In genomic region chr3:11717768-11718581, GRCh38 we compare ENCODE assay signal across 7 cellular contexts.
DNase-seq lines count a peak whose midpoint lies in the region; ATAC-seq, FAIRE-seq and TF ChIP-seq lines count a peak whose summit lies in the region.

No MANE protein-coding gene starts in this region.

- TF ChIP-seq CTCF in endothelial cell of umbilical vein (IDR thresholded peaks at IDR 0.05; ENCODE audit: extremely low read depth in 1 of 2, insufficient read depth in 1 of 2, low read depth in 1 of 2, low read length in 2 of 2), result no peak

- POLR2A ChIA-PET in HEK293T (lab: Yijun Ruan, JAX), result interaction anchor here (1.1 kb wide), 1 partner anchor 16 kb away, joined by 3 read pairs; no protein-coding TSS in a partner anchor
- POLR2A ChIA-PET in endothelial cell of umbilical vein (lab: Charles Lee), result no interaction called here

- peaks cover 10% of the 10 kb centered on the region for H3K79me2 ChIP-seq in endothelial cell of umbilical vein (ENCODE audit: control insufficient read depth, insufficient read depth, low read length)

- H3K36me3 ChIP-seq in endothelial cell of umbilical vein (ENCODE audit: control insufficient read depth in 2 of 2, extremely low read depth in 1 of 2, insufficient read depth in 2 of 2, low read length in 2 of 2), result no peaks in the 10 kb centered on the region
- no peaks in the 10 kb centered on the region for H3K36me3 ChIP-seq in neuron (ENCODE audit: insufficient read depth, low read length)

- DNase-seq in GM12892 (ENCODE audit: insufficient read length) (no peak), HEK293T (ENCODE audit: extremely low spot score) (no peak), RCC 7860 (ENCODE audit: low spot score) (peak; percentile 29), endothelial cell of umbilical vein (ENCODE audit: low read depth, low spot score) (peak; percentile 78), NCI-H446 (lab: John Stamatoyannopoulos, UW) (no peak)

- H3K9me3 ChIP-seq in endothelial cell of umbilical vein (replicated peaks; ENCODE audit: control insufficient read depth, insufficient read depth, low read length), result no peaks in the 10 kb centered on the region
- no peaks in the 10 kb centered on the region for H3K9me3 ChIP-seq in neuron (ENCODE audit: low read length)

- H2AFZ ChIP-seq in endothelial cell of umbilical vein (ENCODE audit: low read depth, low read length), result peak overlapping the region; percentile 95
- H2AFZ ChIP-seq in neuron (ENCODE audit: low read depth, low read length), result peak overlapping the region; percentile 94

- ATAC-seq in esophagus mucosa, result no peak

- FAIRE-seq in GM12892 (lab: Jason Lieb, UNC), result peak; percentile 65
- FAIRE-seq in RCC 7860 (lab: Jason Lieb, UNC), result no peak
- FAIRE-seq in endothelial cell of umbilical vein (lab: Jason Lieb, UNC), result peak; percentile 91

- peak overlapping the region; percentile 76 for H3K27ac ChIP-seq in endothelial cell of umbilical vein (ENCODE audit: insufficient read depth, low read depth, low read length)

- H3K4me3 ChIP-seq in endothelial cell of umbilical vein (replicated peaks in 1 of 3; ENCODE audit: insufficient read depth in 1 of 3, low read depth in 1 of 3, low read length in 3 of 3) (peak overlapping the region; percentile 92 to 96 (median 93)), neuron (ENCODE audit: low read length) (peak overlapping the region; percentile 81)

- CTCF ChIA-PET in HEK293T (lab: Yijun Ruan, JAX), result interaction anchor here (0.5 kb wide), 1 partner anchor 58 kb away, joined by 3 read pairs; no protein-coding TSS in a partner anchor
- CTCF ChIA-PET in endothelial cell of umbilical vein (lab: Charles Lee), result interaction anchor here (1.0 to 2.7 kb wide), 4 partner anchors 12 to 339 kb away, joined by 3 to 15 read pairs (median 4); no protein-coding TSS in a partner anchor

- no peaks in the 10 kb centered on the region for H3K9me1 ChIP-seq in endothelial cell of umbilical vein (replicated peaks; ENCODE audit: control insufficient read depth, extremely low read depth, insufficient read depth, low read length)

- intact Hi-C loops in endothelial cell of umbilical vein (cut with micrococcal nuclease), result loop anchor here (2.0 to 5.0 kb wide), 4 partner anchors 47 to 151 kb away; partner anchors contain the start of gene TAMM41

- H3K4me1 ChIP-seq in endothelial cell of umbilical vein (ENCODE audit: control insufficient read depth, extremely low read depth, insufficient read depth, low read length) (peaks cover 21% of the 10 kb centered on the region), neuron (ENCODE audit: insufficient read depth, low read length) (peaks cover 12% of the 10 kb centered on the region)

- dilution Hi-C loops in endothelial cell of umbilical vein (cut with MboI; ENCODE audit: extremely low pct_ligation_motif_present, low sequenced_read_pairs), result no loop called here

- no peaks in the 10 kb centered on the region for H4K20me1 ChIP-seq in endothelial cell of umbilical vein (replicated peaks; ENCODE audit: control insufficient read depth, extremely low read depth, insufficient read depth, low read length)

- peaks cover 0 to 8% of the 10 kb centered on the region in 2 experiments for H3K27me3 ChIP-seq in endothelial cell of umbilical vein (ENCODE audit: control insufficient read depth in 2 of 2, insufficient read depth in 2 of 2, low read length in 2 of 2)
- H3K27me3 ChIP-seq in neuron (ENCODE audit: insufficient read depth, low read length), result peaks cover 19% of the 10 kb centered on the region

- H3K4me2 ChIP-seq in endothelial cell of umbilical vein (ENCODE audit: insufficient read depth, low read length), result peak overlapping the region; percentile 97

- peak overlapping the region; percentile 76 for H3K9ac ChIP-seq in endothelial cell of umbilical vein (replicated peaks; ENCODE audit: extremely low read depth, insufficient read depth, low read length)

- TF ChIP-seq POLR2A in GM12892 (IDR thresholded peaks at IDR 0.05; ENCODE audit: low read depth, low read length) (no peak), endothelial cell of umbilical vein (IDR thresholded peaks at IDR 0.05; ENCODE audit: low read depth, low read length) (no peak)

- TSS peak; percentile 71 for BruUV-seq in endothelial cell of umbilical vein (replicated peaks; lab: Mats Ljungman, UMichigan)

TF ChIP-seq in HEK293T, 16 proteins besides CTCF, POLR2A, EP300 and RAD21:
- TF ChIP-seq NFRKB (IDR thresholded peaks at IDR 0.05), result no peak
- TF ChIP-seq HDGF (IDR thresholded peaks at IDR 0.05; ENCODE audit: borderline replicate concordance), result no peak
- TF ChIP-seq, protein P1, sequence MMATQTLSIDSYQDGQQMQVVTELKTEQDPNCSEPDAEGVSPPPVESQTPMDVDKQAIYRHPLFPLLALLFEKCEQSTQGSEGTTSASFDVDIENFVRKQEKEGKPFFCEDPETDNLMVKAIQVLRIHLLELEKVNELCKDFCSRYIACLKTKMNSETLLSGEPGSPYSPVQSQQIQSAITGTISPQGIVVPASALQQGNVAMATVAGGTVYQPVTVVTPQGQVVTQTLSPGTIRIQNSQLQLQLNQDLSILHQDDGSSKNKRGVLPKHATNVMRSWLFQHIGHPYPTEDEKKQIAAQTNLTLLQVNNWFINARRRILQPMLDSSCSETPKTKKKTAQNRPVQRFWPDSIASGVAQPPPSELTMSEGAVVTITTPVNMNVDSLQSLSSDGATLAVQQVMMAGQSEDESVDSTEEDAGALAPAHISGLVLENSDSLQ (IDR thresholded peaks at IDR 0.05), result peak; percentile 92
- no peak for TF ChIP-seq SUZ12 (IDR thresholded peaks at IDR 0.05)
- no peak for TF ChIP-seq CTBP1 (IDR thresholded peaks at IDR 0.05; ENCODE audit: borderline replicate concordance)
- no peak for TF ChIP-seq FOXA1 (IDR thresholded peaks at IDR 0.05)
- no peak for TF ChIP-seq TARDBP (IDR thresholded peaks at IDR 0.05)
TF ChIP-seq in HEK293T: peak in this region for 1.

TF ChIP-seq in endothelial cell of umbilical vein, 7 proteins besides CTCF, POLR2A, EP300 and RAD21:
- TF ChIP-seq FOS (IDR thresholded peaks at IDR 0.05; ENCODE audit: borderline replicate concordance, insufficient read depth, low read length), result no peak
- no peak for TF ChIP-seq MYC (IDR thresholded peaks at IDR 0.05; ENCODE audit: low read depth, low read length)
- no peak for TF ChIP-seq GATA2 (IDR thresholded peaks at IDR 0.05; ENCODE audit: insufficient read depth, insufficient read length, low read depth, low read length)
- no peak for TF ChIP-seq EZH2 (IDR thresholded peaks at IDR 0.05; ENCODE audit: borderline replicate concordance, low read depth, low read length, severe bottlenecking)
- no peak for TF ChIP-seq JUN (IDR thresholded peaks at IDR 0.05; ENCODE audit: borderline replicate concordance, insufficient read depth, insufficient read length, low read depth)
- no peak for TF ChIP-seq MAX (IDR thresholded peaks at IDR 0.05; ENCODE audit: insufficient read depth, insufficient read length)
- no peak for TF ChIP-seq POLR2AphosphoS5 (IDR thresholded peaks at IDR 0.05; ENCODE audit: insufficient read depth, low read depth, low read length)
TF ChIP-seq in endothelial cell of umbilical vein: peak in this region for 0.

Comparison
In these comparisons a context has a peak if more than half of its experiments do, and no peak if none do; other contexts are left out.
1. DNase-seq: peak in RCC 7860 (single experiment) and endothelial cell of umbilical vein (single experiment); none in GM12892 (single experiment), HEK293T (single experiment) and NCI-H446 (0 of 2).